ENCODE assay signal across 19 cellular contexts in genomic region chr1:161779393-161779792, GRCh38. TPM values are rescaled to one million over a fixed set of nuclear protein-coding genes. Genes with fewer than 3 reads are reported as not detected.
"Had no signal": no experiment of that assay in that cellular context is flagged by ENCODE, and none has a peak within 500 bp of the region (broad histone marks: within the 10 kb centered on the region; RNA-seq: fewer than 3 reads in every experiment).

No MANE protein-coding gene starts in this region.

- H3K36me3 ChIP-seq: prostate gland, uterus had no signal

- H3K27ac ChIP-seq: cardiac muscle cell, hepatocyte, prostate gland, suprapubic skin, transverse colon, uterus, WERI-Rb-1 had no signal

- H3K4me1 ChIP-seq: prostate gland, suprapubic skin, uterus had no signal

- H3K4me3 ChIP-seq: cardiac muscle cell, hepatocyte, mucosa of descending colon, prostate gland, suprapubic skin, transverse colon, uterus had no signal

- DNase-seq: activated CD4-positive, alpha-beta T cell treated with anti-CD3 and anti-CD28 coated beads, Interleukin-2, amount 50 U/mL, for 4 hours; activated gamma-delta T cell; dermis blood vessel endothelial cell; effector memory CD4-positive, alpha-beta T cell; foreskin fibroblast; left cardiac atrium; mesenchymal stem cell; mucosa of descending colon; naive B cell; right cardiac atrium; stimulated activated naive CD8-positive, alpha-beta T cell treated with anti-CD3 and anti-CD28 coated beads, Interleukin-15, amount 100 ng/mL, for 72 hours; transverse colon; uterus; WERI-Rb-1 had no signal

- H3K9me3 ChIP-seq: mucosa of descending colon, prostate gland, suprapubic skin, transverse colon, uterus had no signal

- H3K27me3 ChIP-seq: cardiac muscle cell, hepatocyte, suprapubic skin, transverse colon, uterus had no signal

RNA-seq across cellular contexts. Expression of gene FCRLB, which starts 58.0 kb away (rescaled TPM):
- total RNA-seq: activated naive CD4-positive, alpha-beta T cell treated with anti-CD3 and anti-CD28 coated beads, Interleukin-2, amount 50 U/mL, for 72 hours had no signal
